Comparison of ENCODE assay signal across 8 cellular contexts in genomic region chr16:84116720-84117481, GRCh38. TPM values are rescaled to one million over a fixed set of nuclear protein-coding genes. Genes with fewer than 3 reads are reported as not detected.
DNase-seq lines count a peak whose midpoint lies in the region; ATAC-seq and TF ChIP-seq lines count a peak whose summit lies in the region.

MBTPS1 (minus strand) TSS chr16:84116942; CDS start chr16:84101783, 15,159 bp downstream.

- H3K4me3 ChIP-seq in liver (ENCODE audit: low read depth in 1 of 3, low read length in 3 of 3) = peak within 1 kb of the TSS; percentile 94 to 100 (median 94)

- WGBS in liver = under 1% methylated on average over 93 of the region's 93 CpGs

- H3K9ac ChIP-seq in liver (ENCODE audit: low read depth in 1 of 2, low read length in 2 of 2) = peak within 1 kb of the TSS; percentile 68 to 85

- peaks cover 8 to 18% (median 13%) of the 10 kb centered on the region in 4 donors for H3K4me1 ChIP-seq in liver (ENCODE audit: control insufficient read depth in 4 of 4, insufficient read depth in 4 of 4, low read length in 3 of 4)

- H3K27me3 ChIP-seq in liver (ENCODE audit: control insufficient read depth in 4 of 4, insufficient read depth in 4 of 4, low read length in 3 of 4) = no peaks in the 10 kb centered on the region

- ATAC-seq in GM19395 (IDR thresholded peaks at IDR 0.05; ENCODE audit: unreplicated experiment) (peak; percentile 86), HG03565 (IDR thresholded peaks at IDR 0.05; ENCODE audit: unreplicated experiment) (peak; percentile 83)

- DNase-seq in NCI-H748 treated with DMSO at 0.1 percent for 48 hours (lab: John Stamatoyannopoulos, UW) = peak; percentile 79
- DNase-seq in activated CD4-positive, alpha-beta T cell treated with anti-CD3 and anti-CD28 coated beads, Interleukin-2, amount 50 U/mL, for 4 hours = peak; percentile 95 to 97
- peak; percentile 99 for DNase-seq in dermis blood vessel endothelial cell
- DNase-seq in stimulated activated CD4-positive, alpha-beta T cell treated with anti-CD3 and anti-CD28 coated beads, Interleukin-4, amount 100 ng/mL, for 24 hours = peak; percentile 98

- TF ChIP-seq RAD21 in liver (IDR thresholded peaks at IDR 0.05) = no peak

- H3K36me3 ChIP-seq in liver (ENCODE audit: control insufficient read depth in 4 of 4, insufficient read depth in 3 of 4, low read depth in 1 of 4, low read length in 3 of 4) = no peaks in the 10 kb centered on the region

- no peaks in the 10 kb centered on the region for H3K9me3 ChIP-seq in liver (ENCODE audit: control insufficient read depth in 4 of 4, low read length in 3 of 4)

- peak within 1 kb of the TSS; percentile 93 for H3K27ac ChIP-seq in C4-2B
- peak within 1 kb of the TSS; percentile 81 to 82 for H3K27ac ChIP-seq in liver (ENCODE audit: low read depth in 1 of 2, low read length in 2 of 2)

- TF ChIP-seq CTCF in C4-2B (conservative IDR thresholded peaks at IDR 0.05) (peak; percentile 19; the same call in 1 of the 2 replicates), liver (IDR thresholded peaks at IDR 0.05; ENCODE audit: low read depth, low read length, missing input control) (no peak)

TF ChIP-seq in liver, 16 proteins besides CTCF, POLR2A, EP300 and RAD21:
- peak; percentile 72 for TF ChIP-seq NR2F2 (IDR thresholded peaks at IDR 0.05)
- peak; percentile 46 for TF ChIP-seq YY1 (IDR thresholded peaks at IDR 0.05)
- peak; percentile 8 for TF ChIP-seq MAX (IDR thresholded peaks at IDR 0.05)
- TF ChIP-seq ZBTB33 (IDR thresholded peaks at IDR 0.05) = peak; percentile 98
- peak; percentile 48 for TF ChIP-seq REST (IDR thresholded peaks at IDR 0.05)
- TF ChIP-seq GABPA (IDR thresholded peaks at IDR 0.05 in 1 of 2, conservative IDR thresholded peaks at IDR 0.05 in 1 of 2) = peak in 1 of 2 donors; percentile 53
- TF ChIP-seq HNF4A (conservative IDR thresholded peaks at IDR 0.05) = no peak
- TF ChIP-seq SP1 (IDR thresholded peaks at IDR 0.05) = peak; percentile 43
- no peak for TF ChIP-seq ATF3 (IDR thresholded peaks at IDR 0.05)

RNA-seq across cellular contexts. Expression of gene MBTPS1, which starts in this region (rescaled TPM):
- 120 and 138 TPM in 2 replicates for total RNA-seq in dermis blood vessel endothelial cell
- total RNA-seq in liver = 10 to 100 TPM; 32.6 to 65.0 TPM
- polyA plus RNA-seq in liver = 10 to 100 TPM; 21.1 to 29.0 TPM

Comparison
In these comparisons a context has a peak if more than half of its experiments do, and no peak if none do; other contexts are left out.
1. Peak in every context shown above with its lines: DNase-seq, ATAC-seq, H3K4me3 ChIP-seq and H3K27ac ChIP-seq.